1 cellular context compared by ENCODE assay signal in genomic region chr10:73495226-73495883, GRCh38.
A peak's percentile ranks its signal among the peaks of the same experiment; 100 is the strongest.
TF ChIP-seq lines count a peak whose summit lies in the region.

No MANE protein-coding gene starts in this region.

TF ChIP-seq in GM12878, 131 proteins besides CTCF, POLR2A, EP300 and RAD21 (continued from another document and continues in another):
- TF ChIP-seq TBL1XR1 (IDR thresholded peaks at IDR 0.05; ENCODE audit: low read depth, low read length) = peak; percentile 17; the same call in 1 of the 2 replicates
- TF ChIP-seq, protein P1, sequence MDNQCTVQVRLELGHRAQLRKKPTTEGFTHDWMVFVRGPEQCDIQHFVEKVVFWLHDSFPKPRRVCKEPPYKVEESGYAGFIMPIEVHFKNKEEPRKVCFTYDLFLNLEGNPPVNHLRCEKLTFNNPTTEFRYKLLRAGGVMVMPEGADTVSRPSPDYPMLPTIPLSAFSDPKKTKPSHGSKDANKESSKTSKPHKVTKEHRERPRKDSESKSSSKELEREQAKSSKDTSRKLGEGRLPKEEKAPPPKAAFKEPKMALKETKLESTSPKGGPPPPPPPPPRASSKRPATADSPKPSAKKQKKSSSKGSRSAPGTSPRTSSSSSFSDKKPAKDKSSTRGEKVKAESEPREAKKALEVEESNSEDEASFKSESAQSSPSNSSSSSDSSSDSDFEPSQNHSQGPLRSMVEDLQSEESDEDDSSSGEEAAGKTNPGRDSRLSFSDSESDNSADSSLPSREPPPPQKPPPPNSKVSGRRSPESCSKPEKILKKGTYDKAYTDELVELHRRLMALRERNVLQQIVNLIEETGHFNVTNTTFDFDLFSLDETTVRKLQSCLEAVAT (IDR thresholded peaks at IDR 0.05) = peak; percentile 69
- TF ChIP-seq, protein P2, sequence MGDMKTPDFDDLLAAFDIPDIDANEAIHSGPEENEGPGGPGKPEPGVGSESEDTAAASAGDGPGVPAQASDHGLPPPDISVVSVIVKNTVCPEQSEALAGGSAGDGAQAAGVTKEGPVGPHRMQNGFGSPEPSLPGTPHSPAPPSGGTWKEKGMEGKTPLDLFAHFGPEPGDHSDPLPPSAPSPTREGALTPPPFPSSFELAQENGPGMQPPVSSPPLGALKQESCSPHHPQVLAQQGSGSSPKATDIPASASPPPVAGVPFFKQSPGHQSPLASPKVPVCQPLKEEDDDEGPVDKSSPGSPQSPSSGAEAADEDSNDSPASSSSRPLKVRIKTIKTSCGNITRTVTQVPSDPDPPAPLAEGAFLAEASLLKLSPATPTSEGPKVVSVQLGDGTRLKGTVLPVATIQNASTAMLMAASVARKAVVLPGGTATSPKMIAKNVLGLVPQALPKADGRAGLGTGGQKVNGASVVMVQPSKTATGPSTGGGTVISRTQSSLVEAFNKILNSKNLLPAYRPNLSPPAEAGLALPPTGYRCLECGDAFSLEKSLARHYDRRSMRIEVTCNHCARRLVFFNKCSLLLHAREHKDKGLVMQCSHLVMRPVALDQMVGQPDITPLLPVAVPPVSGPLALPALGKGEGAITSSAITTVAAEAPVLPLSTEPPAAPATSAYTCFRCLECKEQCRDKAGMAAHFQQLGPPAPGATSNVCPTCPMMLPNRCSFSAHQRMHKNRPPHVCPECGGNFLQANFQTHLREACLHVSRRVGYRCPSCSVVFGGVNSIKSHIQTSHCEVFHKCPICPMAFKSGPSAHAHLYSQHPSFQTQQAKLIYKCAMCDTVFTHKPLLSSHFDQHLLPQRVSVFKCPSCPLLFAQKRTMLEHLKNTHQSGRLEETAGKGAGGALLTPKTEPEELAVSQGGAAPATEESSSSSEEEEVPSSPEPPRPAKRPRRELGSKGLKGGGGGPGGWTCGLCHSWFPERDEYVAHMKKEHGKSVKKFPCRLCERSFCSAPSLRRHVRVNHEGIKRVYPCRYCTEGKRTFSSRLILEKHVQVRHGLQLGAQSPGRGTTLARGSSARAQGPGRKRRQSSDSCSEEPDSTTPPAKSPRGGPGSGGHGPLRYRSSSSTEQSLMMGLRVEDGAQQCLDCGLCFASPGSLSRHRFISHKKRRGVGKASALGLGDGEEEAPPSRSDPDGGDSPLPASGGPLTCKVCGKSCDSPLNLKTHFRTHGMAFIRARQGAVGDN (IDR thresholded peaks at IDR 0.05) = peak; percentile 67
- TF ChIP-seq BACH1 (IDR thresholded peaks at IDR 0.05; ENCODE audit: borderline replicate concordance) = peak; percentile 86
- 0 out of 2 replicates have a peak, but pooled peaks have one; percentile 2 for TF ChIP-seq SPI1 (IDR thresholded peaks at IDR 0.05; ENCODE audit: borderline replicate concordance, insufficient read depth, low read depth, low read length)
- TF ChIP-seq, protein P3, sequence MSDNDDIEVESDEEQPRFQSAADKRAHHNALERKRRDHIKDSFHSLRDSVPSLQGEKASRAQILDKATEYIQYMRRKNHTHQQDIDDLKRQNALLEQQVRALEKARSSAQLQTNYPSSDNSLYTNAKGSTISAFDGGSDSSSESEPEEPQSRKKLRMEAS (IDR thresholded peaks at IDR 0.05; ENCODE audit: low read depth, low read length) = peak; percentile 56
- TF ChIP-seq EED (IDR thresholded peaks at IDR 0.05; ENCODE audit: low read depth) = no peak
- no peak for TF ChIP-seq ZBTB4 (CRISPR knock-in tag; IDR thresholded peaks at IDR 0.05)
- no peak for TF ChIP-seq BCL11A (IDR thresholded peaks at IDR 0.05; ENCODE audit: low read depth, low read length)
- TF ChIP-seq ZNF592 (IDR thresholded peaks at IDR 0.05) = no peak
- TF ChIP-seq, protein P4, sequence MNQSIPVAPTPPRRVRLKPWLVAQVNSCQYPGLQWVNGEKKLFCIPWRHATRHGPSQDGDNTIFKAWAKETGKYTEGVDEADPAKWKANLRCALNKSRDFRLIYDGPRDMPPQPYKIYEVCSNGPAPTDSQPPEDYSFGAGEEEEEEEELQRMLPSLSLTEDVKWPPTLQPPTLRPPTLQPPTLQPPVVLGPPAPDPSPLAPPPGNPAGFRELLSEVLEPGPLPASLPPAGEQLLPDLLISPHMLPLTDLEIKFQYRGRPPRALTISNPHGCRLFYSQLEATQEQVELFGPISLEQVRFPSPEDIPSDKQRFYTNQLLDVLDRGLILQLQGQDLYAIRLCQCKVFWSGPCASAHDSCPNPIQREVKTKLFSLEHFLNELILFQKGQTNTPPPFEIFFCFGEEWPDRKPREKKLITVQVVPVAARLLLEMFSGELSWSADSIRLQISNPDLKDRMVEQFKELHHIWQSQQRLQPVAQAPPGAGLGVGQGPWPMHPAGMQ (IDR thresholded peaks at IDR 0.05; ENCODE audit: borderline replicate concordance) = no peak
- TF ChIP-seq, protein P5, sequence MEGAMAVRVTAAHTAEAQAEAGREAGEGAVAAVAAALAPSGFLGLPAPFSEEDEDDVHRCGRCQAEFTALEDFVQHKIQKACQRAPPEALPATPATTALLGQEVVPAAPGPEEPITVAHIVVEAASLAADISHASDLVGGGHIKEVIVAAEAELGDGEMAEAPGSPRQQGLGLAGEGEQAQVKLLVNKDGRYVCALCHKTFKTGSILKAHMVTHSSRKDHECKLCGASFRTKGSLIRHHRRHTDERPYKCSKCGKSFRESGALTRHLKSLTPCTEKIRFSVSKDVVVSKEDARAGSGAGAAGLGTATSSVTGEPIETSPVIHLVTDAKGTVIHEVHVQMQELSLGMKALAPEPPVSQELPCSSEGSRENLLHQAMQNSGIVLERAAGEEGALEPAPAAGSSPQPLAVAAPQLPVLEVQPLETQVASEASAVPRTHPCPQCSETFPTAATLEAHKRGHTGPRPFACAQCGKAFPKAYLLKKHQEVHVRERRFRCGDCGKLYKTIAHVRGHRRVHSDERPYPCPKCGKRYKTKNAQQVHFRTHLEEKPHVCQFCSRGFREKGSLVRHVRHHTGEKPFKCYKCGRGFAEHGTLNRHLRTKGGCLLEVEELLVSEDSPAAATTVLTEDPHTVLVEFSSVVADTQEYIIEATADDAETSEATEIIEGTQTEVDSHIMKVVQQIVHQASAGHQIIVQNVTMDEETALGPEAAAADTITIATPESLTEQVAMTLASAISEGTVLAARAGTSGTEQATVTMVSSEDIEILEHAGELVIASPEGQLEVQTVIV (IDR thresholded peaks at IDR 0.05; ENCODE audit: borderline replicate concordance, partially characterized antibody) = peak; percentile 37
- TF ChIP-seq CBFB (IDR thresholded peaks at IDR 0.05; ENCODE audit: low read depth) = peak; percentile 52
- TF ChIP-seq IKZF2 (IDR thresholded peaks at IDR 0.05) = peak; percentile 31 to 72; a peak in 2 of 4 replicates
- TF ChIP-seq HDAC2 (IDR thresholded peaks at IDR 0.05) = no peak
- TF ChIP-seq, protein P6, sequence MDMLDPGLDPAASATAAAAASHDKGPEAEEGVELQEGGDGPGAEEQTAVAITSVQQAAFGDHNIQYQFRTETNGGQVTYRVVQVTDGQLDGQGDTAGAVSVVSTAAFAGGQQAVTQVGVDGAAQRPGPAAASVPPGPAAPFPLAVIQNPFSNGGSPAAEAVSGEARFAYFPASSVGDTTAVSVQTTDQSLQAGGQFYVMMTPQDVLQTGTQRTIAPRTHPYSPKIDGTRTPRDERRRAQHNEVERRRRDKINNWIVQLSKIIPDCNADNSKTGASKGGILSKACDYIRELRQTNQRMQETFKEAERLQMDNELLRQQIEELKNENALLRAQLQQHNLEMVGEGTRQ (IDR thresholded peaks at IDR 0.05; ENCODE audit: borderline replicate concordance, low read depth, low read length) = no peak
- TF ChIP-seq FOXM1 (IDR thresholded peaks at IDR 0.05; ENCODE audit: low read depth, low read length) = no peak
- TF ChIP-seq, protein P7, sequence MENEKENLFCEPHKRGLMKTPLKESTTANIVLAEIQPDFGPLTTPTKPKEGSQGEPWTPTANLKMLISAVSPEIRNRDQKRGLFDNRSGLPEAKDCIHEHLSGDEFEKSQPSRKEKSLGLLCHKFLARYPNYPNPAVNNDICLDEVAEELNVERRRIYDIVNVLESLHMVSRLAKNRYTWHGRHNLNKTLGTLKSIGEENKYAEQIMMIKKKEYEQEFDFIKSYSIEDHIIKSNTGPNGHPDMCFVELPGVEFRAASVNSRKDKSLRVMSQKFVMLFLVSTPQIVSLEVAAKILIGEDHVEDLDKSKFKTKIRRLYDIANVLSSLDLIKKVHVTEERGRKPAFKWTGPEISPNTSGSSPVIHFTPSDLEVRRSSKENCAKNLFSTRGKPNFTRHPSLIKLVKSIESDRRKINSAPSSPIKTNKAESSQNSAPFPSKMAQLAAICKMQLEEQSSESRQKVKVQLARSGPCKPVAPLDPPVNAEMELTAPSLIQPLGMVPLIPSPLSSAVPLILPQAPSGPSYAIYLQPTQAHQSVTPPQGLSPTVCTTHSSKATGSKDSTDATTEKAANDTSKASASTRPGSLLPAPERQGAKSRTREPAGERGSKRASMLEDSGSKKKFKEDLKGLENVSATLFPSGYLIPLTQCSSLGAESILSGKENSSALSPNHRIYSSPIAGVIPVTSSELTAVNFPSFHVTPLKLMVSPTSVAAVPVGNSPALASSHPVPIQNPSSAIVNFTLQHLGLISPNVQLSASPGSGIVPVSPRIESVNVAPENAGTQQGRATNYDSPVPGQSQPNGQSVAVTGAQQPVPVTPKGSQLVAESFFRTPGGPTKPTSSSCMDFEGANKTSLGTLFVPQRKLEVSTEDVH (IDR thresholded peaks at IDR 0.05; ENCODE audit: low read depth, partially characterized antibody) = no peak
- TF ChIP-seq RBBP5 (conservative IDR thresholded peaks at IDR 0.05) = no peak
- TF ChIP-seq GABPA (IDR thresholded peaks at IDR 0.05; ENCODE audit: low read depth) = no peak
- no peak for TF ChIP-seq PAX8 (IDR thresholded peaks at IDR 0.05)
- no peak for TF ChIP-seq CHD4 (IDR thresholded peaks at IDR 0.05)
- peak; percentile 72 for TF ChIP-seq TAF1 (IDR thresholded peaks at IDR 0.05; ENCODE audit: borderline replicate concordance, low read depth, low read length)
- peak in 1 of 2 experiments; percentile 57; a peak in 2 of 4 replicates for TF ChIP-seq BHLHE40 (IDR thresholded peaks at IDR 0.05; ENCODE audit: borderline replicate concordance in 1 of 2, low read depth in 2 of 2, low read length in 1 of 2)
- TF ChIP-seq, protein P8, sequence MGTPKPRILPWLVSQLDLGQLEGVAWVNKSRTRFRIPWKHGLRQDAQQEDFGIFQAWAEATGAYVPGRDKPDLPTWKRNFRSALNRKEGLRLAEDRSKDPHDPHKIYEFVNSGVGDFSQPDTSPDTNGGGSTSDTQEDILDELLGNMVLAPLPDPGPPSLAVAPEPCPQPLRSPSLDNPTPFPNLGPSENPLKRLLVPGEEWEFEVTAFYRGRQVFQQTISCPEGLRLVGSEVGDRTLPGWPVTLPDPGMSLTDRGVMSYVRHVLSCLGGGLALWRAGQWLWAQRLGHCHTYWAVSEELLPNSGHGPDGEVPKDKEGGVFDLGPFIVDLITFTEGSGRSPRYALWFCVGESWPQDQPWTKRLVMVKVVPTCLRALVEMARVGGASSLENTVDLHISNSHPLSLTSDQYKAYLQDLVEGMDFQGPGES (IDR thresholded peaks at IDR 0.05) = no peak
- TF ChIP-seq CREB1 (IDR thresholded peaks at IDR 0.05; ENCODE audit: low read depth) = 0 out of 2 replicates have a peak, but pooled peaks have one; percentile 5
- 0 out of 2 replicates have a peak, but pooled peaks have one; percentile 63 for TF ChIP-seq SMARCA5 (IDR thresholded peaks at IDR 0.05)
- TF ChIP-seq YY1 (IDR thresholded peaks at IDR 0.05; ENCODE audit: low read depth, low read length) = no peak
- peak; percentile 58; the same call in 1 of the 2 replicates for TF ChIP-seq NR2C1 (IDR thresholded peaks at IDR 0.05)
- TF ChIP-seq SP1 (IDR thresholded peaks at IDR 0.05; ENCODE audit: low read depth, low read length) = peak; percentile 48
- TF ChIP-seq NR2C2 (IDR thresholded peaks at IDR 0.05; ENCODE audit: borderline replicate concordance, control insufficient read depth, insufficient read length, low read depth) = no peak
- TF ChIP-seq RB1 (IDR thresholded peaks at IDR 0.05; ENCODE audit: borderline replicate concordance) = peak; percentile 64; the same call in 1 of the 2 replicates
- peak; percentile 89 for TF ChIP-seq LARP7 (IDR thresholded peaks at IDR 0.05)
